Comparison of ENCODE assay signal across 16 cellular contexts in genomic region chr18:59057969-59058368, GRCh38.
DNase-seq lines count a peak whose midpoint lies in the region; ATAC-seq and TF ChIP-seq lines count a peak whose summit lies in the region.
"Had no signal": no experiment of that assay in that cellular context is flagged by ENCODE, and none has a peak within 500 bp of the region (broad histone marks: within the 10 kb centered on the region; RNA-seq: fewer than 3 reads in every experiment).

No MANE protein-coding gene starts in this region.

- H3K4me1 ChIP-seq in osteoblast (ENCODE audit: insufficient read depth, low read length), result peaks cover 17% of the 10 kb centered on the region

- no peaks in the 10 kb centered on the region for H3K27me3 ChIP-seq in MG63
- H3K27me3 ChIP-seq in osteoblast (ENCODE audit: insufficient read depth, low read length), result peaks cover 3% of the 10 kb centered on the region

- H3K36me3 ChIP-seq in MG63 (no peaks in the 10 kb centered on the region), osteoblast (ENCODE audit: insufficient read depth, low read length) (no peaks in the 10 kb centered on the region)
- H3K36me3 ChIP-seq: spleen, thoracic aorta had no signal

- H3K4me2 ChIP-seq in osteoblast (ENCODE audit: insufficient read depth, low read length), result peak overlapping the region; percentile 4

- H3K4me3 ChIP-seq in MG63 (no peak overlapping the region), coronary artery (no peak overlapping the region), osteoblast (ENCODE audit: insufficient read depth, low read length) (no peak overlapping the region)
- H3K4me3 ChIP-seq: K562, psoas muscle, spleen, thoracic aorta had no signal

- H4K20me1 ChIP-seq in osteoblast (ENCODE audit: insufficient read depth, low read length), result no peaks in the 10 kb centered on the region

- no peaks in the 10 kb centered on the region for H3K9me3 ChIP-seq in MG63
- no peaks in the 10 kb centered on the region for H3K9me3 ChIP-seq in osteoblast (ENCODE audit: low read depth, low read length)
- H3K9me3 ChIP-seq: psoas muscle, spleen, thoracic aorta had no signal

- H2AFZ ChIP-seq in osteoblast (ENCODE audit: low read length), result no peak overlapping the region

- TF ChIP-seq CTCF in AG09319 (IDR thresholded peaks at IDR 0.05; ENCODE audit: low read depth, low read length) (no peak), coronary artery (IDR thresholded peaks at IDR 0.05) (no peak), osteoblast (IDR thresholded peaks at IDR 0.05; ENCODE audit: extremely low read depth, low read depth, low read length) (no peak)

- DNase-seq in AG09319 (ENCODE audit: extremely low read depth, low read depth), result peak; percentile 52
- peak; percentile 80 for DNase-seq in MG63
- DNase-seq in coronary artery (ENCODE audit: low spot score), result peak; percentile 71
- peak; percentile 88 for DNase-seq in osteoblast (ENCODE audit: insufficient read length, low spot score, missing footprints)
- DNase-seq in cortex of kidney (lab: John Stamatoyannopoulos, UW), result no peak
- no peak for DNase-seq in glomerular visceral epithelial cell (ENCODE audit: extremely low spot score)
- no peak for DNase-seq in NCI-H2171 treated with DMSO at 0.1 percent for 48 hours (lab: John Stamatoyannopoulos, UW)
- DNase-seq: EL, mesendoderm, SIG-M5 had no signal

- no peaks in the 10 kb centered on the region for H3K79me2 ChIP-seq in osteoblast (ENCODE audit: insufficient read depth, low read length)

- H3K27ac ChIP-seq in coronary artery (peak overlapping the region in 1 of 2 donors; percentile 3), osteoblast (ENCODE audit: low read depth, low read length) (peak overlapping the region; percentile 35)
- H3K27ac ChIP-seq: psoas muscle, spleen had no signal

- no peak for ATAC-seq in HG03378 (IDR thresholded peaks at IDR 0.05; ENCODE audit: unreplicated experiment)
- ATAC-seq: naive thymus-derived CD8-positive, alpha-beta T cell had no signal

Comparison
In these comparisons a context has a peak if more than half of its experiments do, and no peak if none do; other contexts are left out.
1. DNase-seq: peak in AG09319 (single experiment), MG63 (single experiment), coronary artery (single experiment) and osteoblast (single experiment); none in cortex of kidney (single experiment), glomerular visceral epithelial cell (single experiment) and NCI-H2171 treated with DMSO at 0.1 percent for 48 hours (single experiment).